ENCODE assay signal across 10 cellular contexts in the genomic region with DNA sequence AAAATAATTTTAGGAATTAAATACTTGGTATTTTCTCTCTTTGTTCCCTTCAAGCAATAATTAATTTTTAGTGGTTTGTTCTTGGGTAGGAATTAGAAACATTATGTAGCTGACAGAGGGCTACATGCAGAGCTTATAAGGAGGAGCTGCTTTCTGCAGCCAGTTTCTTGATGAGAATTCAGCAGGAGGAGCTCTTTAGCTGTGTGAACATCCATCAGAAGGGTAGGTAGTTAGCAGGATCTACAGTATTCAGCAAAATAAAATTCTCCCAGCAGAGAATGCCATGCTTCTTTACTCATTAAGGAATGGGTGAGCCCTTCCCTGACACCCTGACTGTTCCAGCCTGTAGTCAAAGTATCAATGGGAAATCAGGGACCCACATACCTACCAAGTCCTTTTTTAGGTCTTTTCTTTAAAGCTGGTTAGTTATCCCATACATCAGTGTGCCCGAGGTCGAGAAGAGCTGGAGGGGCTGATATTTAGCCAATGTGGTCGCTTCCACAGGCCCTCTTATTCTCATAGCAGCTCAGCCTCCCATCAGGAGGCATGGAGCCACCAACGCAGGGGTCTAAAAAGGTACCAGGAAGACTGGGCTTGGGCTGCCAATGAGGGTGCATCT. TPM values are rescaled to one million over a fixed set of nuclear protein-coding genes. Genes with fewer than 3 reads are reported as not detected.
DNase-seq lines count a peak whose midpoint lies in the region; ATAC-seq and TF ChIP-seq lines count a peak whose summit lies in the region.
"Had no signal": no experiment of that assay in that cellular context is flagged by ENCODE, and none has a peak within 500 bp of the region (broad histone marks: within the 10 kb centered on the region; RNA-seq: fewer than 3 reads in every experiment).

No MANE protein-coding gene starts in this region.

- POLR2A ChIA-PET in activated CD4-positive, alpha-beta T cell treated with anti-CD3 and anti-CD28 coated beads for 36 hours (lab: Charles Lee) = no interaction called here

- WGBS in testis, 2 donors = 88 to 95% methylated on average over 4 of the region's 4 CpGs

- no peaks in the 10 kb centered on the region for H3K27me3 ChIP-seq in testis

- no peaks in the 10 kb centered on the region for H3K36me3 Mint-ChIP-seq in activated CD4-positive, alpha-beta T cell treated with anti-CD3 and anti-CD28 coated beads for 36 hours (ENCODE audit: low read depth)
- H3K36me3 Mint-ChIP-seq: CD14-positive monocyte had no signal

- H3K9me3 Mint-ChIP-seq in activated CD4-positive, alpha-beta T cell treated with anti-CD3 and anti-CD28 coated beads for 36 hours (ENCODE audit: low read depth) = no peaks in the 10 kb centered on the region

- no peak overlapping the region for H3K27ac ChIP-seq in testis
- H3K27ac ChIP-seq: SK-N-MC had no signal

- no peaks in the 10 kb centered on the region for H3K4me1 Mint-ChIP-seq in activated CD4-positive, alpha-beta T cell treated with anti-CD3 and anti-CD28 coated beads for 36 hours
- H3K4me1 Mint-ChIP-seq: CD14-positive monocyte had no signal

- TF ChIP-seq POLR2A in testis (IDR thresholded peaks at IDR 0.05) = no peak

- H3K4me3 Mint-ChIP-seq in activated CD4-positive, alpha-beta T cell treated with anti-CD3 and anti-CD28 coated beads for 36 hours = no peak overlapping the region
- H3K4me3 Mint-ChIP-seq: CD14-positive monocyte had no signal

- CTCF ChIA-PET in activated CD4-positive, alpha-beta T cell treated with anti-CD3 and anti-CD28 coated beads for 36 hours (lab: Charles Lee) = interaction anchor here (0.6 to 1.3 kb wide), 3 partner anchors 11 to 336 kb away, joined by 3 read pairs; no protein-coding TSS in a partner anchor

- no peak overlapping the region for H3K27ac Mint-ChIP-seq in activated CD4-positive, alpha-beta T cell treated with anti-CD3 and anti-CD28 coated beads for 36 hours
- H3K27ac Mint-ChIP-seq: CD14-positive monocyte had no signal

- no peak for ATAC-seq in GM18858 (IDR thresholded peaks at IDR 0.05; ENCODE audit: unreplicated experiment)
- no peak for ATAC-seq in activated CD4-positive, alpha-beta T cell treated with anti-CD3 and anti-CD28 coated beads for 36 hours

- H3K9me3 ChIP-seq in testis = no peaks in the 10 kb centered on the region

- TF ChIP-seq CTCF in testis (IDR thresholded peaks at IDR 0.05) = no peak

- H3K4me1 ChIP-seq in testis = peaks cover 4% of the 10 kb centered on the region

- no peak overlapping the region for H3K4me3 ChIP-seq in testis
- H3K4me3 ChIP-seq: SK-N-MC had no signal

- DNase-seq in NCI-H2107 treated with DMSO at 0.1 percent for 48 hours (lab: John Stamatoyannopoulos, UW; ENCODE audit: unreplicated experiment) = peak; percentile 3
- DNase-seq in NCI-H2107 (lab: John Stamatoyannopoulos, UW) = no peak
- peak; percentile 49 for DNase-seq in SHP77 treated with DMSO at 0.1 percent for 48 hours (lab: John Stamatoyannopoulos, UW)
- peak in 22 of 42 donors; percentile 18 to 81 (median 50) for DNase-seq in head of caudate nucleus
- DNase-seq in testis = peak; percentile 34
- no peak for DNase-seq in activated CD4-positive, alpha-beta T cell treated with anti-CD3 and anti-CD28 coated beads for 36 hours
- DNase-seq in activated naive CD4-positive, alpha-beta T cell treated with anti-CD3 and anti-CD28 coated beads, Interleukin-2, amount 50 U/mL, for 16 hours = no peak

- H3K27me3 Mint-ChIP-seq in activated CD4-positive, alpha-beta T cell treated with anti-CD3 and anti-CD28 coated beads for 36 hours = peaks cover 8% of the 10 kb centered on the region

- intact Hi-C loops in head of caudate nucleus (cut with DNase I) (no loop called here), testis (cut with DNase I; ENCODE audit: low total_unique reads) (no loop called here)
- intact Hi-C loops in activated CD4-positive, alpha-beta T cell treated with anti-CD3 and anti-CD28 coated beads for 36 hours (cut with DNase I, micrococcal nuclease) = no loop called here

- no peaks in the 10 kb centered on the region for H3K36me3 ChIP-seq in testis (ENCODE audit: low read depth, missing control alignments)

RNA-seq across cellular contexts. Expression of a gene that starts 54.0 kb away (rescaled TPM):
- total RNA-seq in testis = 1 to 10 TPM; 3.8 to 5.7 TPM
- 8.9 TPM for polyA plus RNA-seq in testis (ENCODE audit: insufficient read depth, low read depth, low replicate concordance)
- not detected for total RNA-seq in activated CD4-positive, alpha-beta T cell treated with anti-CD3 and anti-CD28 coated beads for 36 hours

Comparison
In these comparisons a context has a peak if more than half of its experiments do, and no peak if none do; other contexts are left out.
1. DNase-seq: peak in NCI-H2107 treated with DMSO at 0.1 percent for 48 hours (single experiment), SHP77 treated with DMSO at 0.1 percent for 48 hours (single experiment), head of caudate nucleus (22 of 42) and testis (single experiment); none in NCI-H2107 (single experiment), activated CD4-positive, alpha-beta T cell treated with anti-CD3 and anti-CD28 coated beads for 36 hours (single experiment) and activated naive CD4-positive, alpha-beta T cell treated with anti-CD3 and anti-CD28 coated beads, Interleukin-2, amount 50 U/mL, for 16 hours (single experiment).
2. RNA of a gene that starts 54.0 kb away (total RNA-seq): 3.8 to 5.7 TPM in testis; not detected in activated CD4-positive, alpha-beta T cell treated with anti-CD3 and anti-CD28 coated beads for 36 hours; every median in the first group is over 4 times any median in the second.